15 cellular contexts compared by ENCODE assay signal in genomic region chr2:42495611-42496010, GRCh38. TPM values are rescaled to one million over a fixed set of nuclear protein-coding genes. Genes with fewer than 3 reads are reported as not detected.
DNase-seq lines count a peak whose midpoint lies in the region; ATAC-seq, FAIRE-seq and TF ChIP-seq lines count a peak whose summit lies in the region.
"Had no signal": no experiment of that assay in that cellular context is flagged by ENCODE, and none has a peak within 500 bp of the region (broad histone marks: within the 10 kb centered on the region; RNA-seq: fewer than 3 reads in every experiment).

No MANE protein-coding gene starts in this region.

- H3K4me2 ChIP-seq in H9 (ENCODE audit: insufficient read depth, insufficient read length, low read length) = peak overlapping the region; percentile 45
- peak overlapping the region; percentile 84 for H3K4me2 ChIP-seq in OCI-LY1 (ENCODE audit: low read length)
- peak overlapping the region; percentile 71 to 93 for H3K4me2 ChIP-seq in H1 (ENCODE audit: insufficient read depth in 1 of 2, low read depth in 2 of 2, low read length in 2 of 2)

- no peaks in the 10 kb centered on the region for H3K36me3 ChIP-seq in A673 (ENCODE audit: insufficient read depth, low read length, poor library complexity, severe bottlenecking)
- no peaks in the 10 kb centered on the region for H3K36me3 ChIP-seq in OCI-LY1 (ENCODE audit: insufficient read depth, low read length)
- H3K36me3 ChIP-seq in H1 (ENCODE audit: control insufficient read depth in 2 of 4, insufficient read depth in 4 of 4, low read length in 3 of 4) = peaks cover 0 to 21% (median 0%) of the 10 kb centered on the region in 4 experiments; a peak in 2 of 8 replicates
- H3K36me3 ChIP-seq: esophagus squamous epithelium, lower lobe of right lung had no signal

- WGBS in H9 (ENCODE audit: extremely low coverage, insufficient read length, low lambda C conversion rate) = no CpG with 5 or more reads among the region's 6 CpGs
- WGBS in H1 (ENCODE audit: extremely low coverage in 1 of 2, insufficient coverage in 1 of 2, insufficient read length in 1 of 2, insufficient replicate concordance in 2 of 2, low coverage in 1 of 2, low lambda C conversion rate in 2 of 2, missing lambda C conversion rate in 1 of 2), 2 experiments = 70% methylated on average over 6 of the region's 6 CpGs; no CpG with 5 or more reads in 1 of the 2 experiments

- H3K27me3 ChIP-seq in A673 (replicated peaks; ENCODE audit: insufficient read depth, low read depth, low read length, poor library complexity) (no peaks in the 10 kb centered on the region), H9 (ENCODE audit: insufficient read depth, low read length) (peaks cover 2% of the 10 kb centered on the region; the same call in 1 of the 2 replicates), OCI-LY1 (ENCODE audit: insufficient read depth, low read length) (no peaks in the 10 kb centered on the region), H1 (replicated peaks in 1 of 4; ENCODE audit: control insufficient read depth in 3 of 4, extremely low read depth in 1 of 4, insufficient read depth in 3 of 4, low read length in 3 of 4) (no peaks in the 10 kb centered on the region; a peak in 1 of 7 replicates)

- no peak overlapping the region for H2AK5ac ChIP-seq in H9 (ENCODE audit: insufficient read length, low read length)
- H2AK5ac ChIP-seq in H1 (ENCODE audit: low read depth, low read length) = no peak overlapping the region

- CTCF ChIA-PET in A673 (lab: Charles Lee) = no interaction called here
- CTCF ChIA-PET in H1 (lab: Charles Lee; ENCODE audit: partially characterized antibody) = interaction anchor here (1.0 to 4.2 kb wide), 8 partner anchors 10 to 168 kb away, joined by 3 to 25 read pairs (median 4); no protein-coding TSS in a partner anchor

- H3K4me1 ChIP-seq in A673 (ENCODE audit: insufficient read depth, low read length, poor library complexity, severe bottlenecking) (no peaks in the 10 kb centered on the region), H9 (ENCODE audit: insufficient read depth, low read length) (peaks cover 7% of the 10 kb centered on the region; the same call in 1 of the 2 replicates), OCI-LY1 (ENCODE audit: insufficient read depth, low read length, severe bottlenecking) (peaks cover 50% of the 10 kb centered on the region), H1 (replicated peaks in 1 of 4; ENCODE audit: control insufficient read depth in 3 of 4, insufficient read depth in 4 of 4, low read length in 3 of 4) (peaks cover 2 to 6% (median 5%) of the 10 kb centered on the region in 4 experiments; a peak in 5 of 7 replicates)

- H3K56ac ChIP-seq in H9 (ENCODE audit: insufficient read length, low read depth, low read length) (no peak overlapping the region), H1 (replicated peaks; ENCODE audit: insufficient read length, low read depth, low read length) (no peak overlapping the region)

- intact Hi-C loops in A673 (cut with micrococcal nuclease; ENCODE audit: unreplicated experiment) = loop anchor here (1.0 to 10.0 kb wide), 3 partner anchors 168 to 315 kb away; partner anchors contain the start of gene HAAO

- TSS peak; percentile 30 for BruUV-seq in A673 (replicated peaks; lab: Mats Ljungman, UMichigan)

- H4K8ac ChIP-seq in H9 (replicated peaks; ENCODE audit: insufficient read length, low read depth, low read length) (no peak overlapping the region), H1 (ENCODE audit: extremely low read depth, insufficient read depth, low read length) (no peak overlapping the region)

- no peak overlapping the region for H3K23ac ChIP-seq in H9 (ENCODE audit: insufficient read length, low read depth, low read length)
- H3K23ac ChIP-seq in H1 (ENCODE audit: insufficient read length) = no peak overlapping the region

- no peak overlapping the region for H2AFZ ChIP-seq in H9 (ENCODE audit: low read length)
- 0 out of 2 replicates have a peak overlapping the region, but pooled peaks have one; percentile 14 for H2AFZ ChIP-seq in OCI-LY1 (ENCODE audit: low read length)
- no peak overlapping the region for H2AFZ ChIP-seq in H1 (ENCODE audit: low read length)

- peak; percentile 71 for FAIRE-seq in H1 (lab: Jason Lieb, UNC)
- FAIRE-seq: bronchial epithelial cell had no signal

- peaks cover 40 to 43% of the 10 kb centered on the region in 2 experiments for H3K4me1 Mint-ChIP-seq in H9

- POLR2A ChIA-PET in A673 (lab: Charles Lee; ENCODE audit: low non-redundant PET) (no interaction called here), H1 (lab: Charles Lee; ENCODE audit: partially characterized antibody) (interaction anchor here (0.6 to 1.4 kb wide), 2 partner anchors 19 to 50 kb away, joined by 3 to 5 read pairs; no protein-coding TSS in a partner anchor)

- H3T11ph ChIP-seq in H9 (ENCODE audit: low read length) = no peak overlapping the region

- H3K9me2 ChIP-seq in OCI-LY1 (ENCODE audit: low read depth, low read length) = no peaks in the 10 kb centered on the region

- H3K14ac ChIP-seq in H9 (ENCODE audit: insufficient read depth, low read length) (no peak overlapping the region), H1 (ENCODE audit: insufficient read length) (no peak overlapping the region)

- no peak for TF ChIP-seq EP300 in H1 (IDR thresholded peaks at IDR 0.05; ENCODE audit: borderline replicate concordance in 1 of 2, low read depth in 2 of 2, low read length in 2 of 2)

- no peak for TF ChIP-seq POLR2A in H1 (IDR thresholded peaks at IDR 0.05; ENCODE audit: control extremely low read depth in 1 of 2, low read depth in 2 of 2, low read length in 2 of 2)

- H3K9me3 ChIP-seq in A673 (ENCODE audit: low read depth, low read length, poor library complexity, severe bottlenecking) = no peaks in the 10 kb centered on the region
- H3K9me3 ChIP-seq in H9 (ENCODE audit: control insufficient read depth, low read depth, low read length) = no peaks in the 10 kb centered on the region
- no peaks in the 10 kb centered on the region for H3K9me3 ChIP-seq in OCI-LY1 (ENCODE audit: low read length)
- no peaks in the 10 kb centered on the region for H3K9me3 ChIP-seq in H1 (ENCODE audit: insufficient read depth in 2 of 2, low read depth in 1 of 2, low read length in 1 of 2)
- H3K9me3 ChIP-seq: esophagus squamous epithelium, lower lobe of right lung had no signal

- H3K4ac ChIP-seq in H9 (ENCODE audit: low read depth, low read length) (no peak overlapping the region), H1 (replicated peaks; ENCODE audit: insufficient read length, low read depth, low read length) (no peak overlapping the region)

- H3K4me3 ChIP-seq in A673 (ENCODE audit: low read depth, low read length, poor library complexity, severe bottlenecking) = no peak overlapping the region
- H3K4me3 ChIP-seq in OCI-LY1 (ENCODE audit: low read depth, low read length, poor library complexity, severe bottlenecking) = peak overlapping the region; percentile 68
- H3K4me3 ChIP-seq in H1 (ENCODE audit: extremely low read depth in 1 of 4, insufficient read depth in 2 of 4, low read depth in 3 of 4, low read length in 4 of 4) = peak overlapping the region; percentile 5 to 93 (median 79); a peak in 6 of 8 replicates

- H3K27ac Mint-ChIP-seq in H9 = peak overlapping the region in 2 of 3 experiments; percentile 0 to 8; a peak in 2 of 7 replicates
- H3K27ac Mint-ChIP-seq: activated T-cell treated with anti-CD3 and anti-CD28 coated beads, Interleukin-2, amount 50 U/mL, for 72 hours had no signal

- TF ChIP-seq CTCF in A673 (conservative IDR thresholded peaks at IDR 0.05; ENCODE audit: low read depth, low read length) (no peak), H9 (conservative IDR thresholded peaks at IDR 0.05) (no peak), OCI-LY1 (IDR thresholded peaks at IDR 0.05; ENCODE audit: low read length) (no peak), H1 (IDR thresholded peaks at IDR 0.05; ENCODE audit: control extremely low read depth in 1 of 3, insufficient read depth in 1 of 3, low read depth in 1 of 3, low read length in 3 of 3) (no peak)

- TF ChIP-seq RAD21 in H1 (IDR thresholded peaks at IDR 0.05 in 1 of 2, conservative IDR thresholded peaks at IDR 0.05 in 1 of 2; ENCODE audit: low read depth in 2 of 2, low read length in 2 of 2) = no peak

- H3K9ac ChIP-seq in H9 (ENCODE audit: extremely low read depth, insufficient read length, low read length) = no peak overlapping the region
- H3K9ac ChIP-seq in OCI-LY1 (ENCODE audit: low read length) = peak overlapping the region; percentile 51
- no peak overlapping the region for H3K9ac ChIP-seq in H1 (replicated peaks in 1 of 4; ENCODE audit: extremely low read depth in 1 of 4, low read depth in 3 of 4, low read length in 3 of 4)

- H2BK120ac ChIP-seq in H9 (ENCODE audit: low read depth, low read length, poor library complexity, severe bottlenecking) (no peak overlapping the region), H1 (replicated peaks; ENCODE audit: low read depth, low read length) (no peak overlapping the region)

- peaks cover 16% of the 10 kb centered on the region for H3K27me3 Mint-ChIP-seq in H9 (ENCODE audit: low read depth)

- no peaks in the 10 kb centered on the region for H3K79me1 ChIP-seq in H9 (ENCODE audit: insufficient read depth, low read depth, low read length, poor library complexity, severe bottlenecking)
- H3K79me1 ChIP-seq in H1 (ENCODE audit: low read depth, low read length) = no peaks in the 10 kb centered on the region

- peaks cover under 1 to 17% (median 4%) of the 10 kb centered on the region in 3 experiments; a peak in 5 of 7 replicates for H3K36me3 Mint-ChIP-seq in H9 (ENCODE audit: insufficient read depth in 1 of 3, low read depth in 3 of 3)

- H2BK5ac ChIP-seq in H9 (ENCODE audit: insufficient read length, low read length) (no peak overlapping the region), H1 (ENCODE audit: low read depth, low read length) (peak overlapping the region; percentile 63; the same call in 1 of the 2 replicates)

- H2BK15ac ChIP-seq in H9 (ENCODE audit: low read depth, low read length) (no peak overlapping the region), H1 (ENCODE audit: low read length) (no peak overlapping the region)

- peak overlapping the region; percentile 1 to 96 for H3K4me3 Mint-ChIP-seq in H9

- no peaks in the 10 kb centered on the region for H4K20me1 ChIP-seq in H9 (ENCODE audit: control insufficient read depth, insufficient read depth, insufficient read length)
- no peaks in the 10 kb centered on the region for H4K20me1 ChIP-seq in OCI-LY1 (ENCODE audit: insufficient read depth, low read length)
- peaks cover 7 to 14% of the 10 kb centered on the region in 2 experiments for H4K20me1 ChIP-seq in H1 (replicated peaks in 1 of 2; ENCODE audit: control insufficient read depth in 1 of 2, insufficient read depth in 2 of 2, low read length in 2 of 2)

- no peak overlapping the region for H2BK12ac ChIP-seq in H9 (ENCODE audit: insufficient read length, low read depth, low read length)
- H2BK12ac ChIP-seq in H1 (ENCODE audit: low read depth, low read length) = peak overlapping the region; percentile 72

- no peak overlapping the region for H3K18ac ChIP-seq in H9 (ENCODE audit: insufficient read length, low read depth, low read length)
- H3K18ac ChIP-seq in H1 (ENCODE audit: extremely low read depth, low read length) = peak overlapping the region; percentile 39; the same call in 1 of the 2 replicates

- H3K9me3 Mint-ChIP-seq in H9 = no peaks in the 10 kb centered on the region; a peak in 1 of 5 replicates
- H3K9me3 Mint-ChIP-seq: activated T-cell treated with anti-CD3 and anti-CD28 coated beads, Interleukin-2, amount 50 U/mL, for 72 hours had no signal

- H3K23me2 ChIP-seq in H9 (ENCODE audit: insufficient read length, low read depth, low read length, poor library complexity, severe bottlenecking) (peaks cover 23% of the 10 kb centered on the region), H1 (ENCODE audit: low read depth, low read length) (peaks cover 32% of the 10 kb centered on the region)

- no peak overlapping the region for H4K5ac ChIP-seq in H9 (ENCODE audit: insufficient read length, low read depth, low read length)
- H4K5ac ChIP-seq in H1 (ENCODE audit: insufficient read length, low read depth, low read length) = peak overlapping the region; percentile 82

- H3K79me2 ChIP-seq in H9 (ENCODE audit: insufficient read depth, low read length) (peaks cover 2% of the 10 kb centered on the region; the same call in 1 of the 2 replicates), OCI-LY1 (ENCODE audit: insufficient read depth, low read length) (no peaks in the 10 kb centered on the region), H1 (ENCODE audit: control insufficient read depth in 1 of 2, insufficient read depth in 2 of 2, low read length in 2 of 2) (peaks cover 21 to 38% of the 10 kb centered on the region in 2 experiments)

- ATAC-seq in GM21515 (IDR thresholded peaks at IDR 0.05; ENCODE audit: unreplicated experiment) = no peak

- peaks cover 8% of the 10 kb centered on the region; the same call in 1 of the 2 replicates for H3F3A ChIP-seq in OCI-LY1 (ENCODE audit: insufficient read depth, low read length)

- DNase-seq in A673 (ENCODE audit: low spot score) (no peak), H9 (no peak), H1 (ENCODE audit: low read depth in 1 of 2, low spot score in 2 of 2) (no peak), midbrain (lab: John Stamatoyannopoulos, UW) (no peak), SIG-M5 (lab: John Stamatoyannopoulos, UW) (no peak), epidermal melanocyte (ENCODE audit: insufficient read length, low spot score) (no peak)
- DNase-seq: esophagus squamous epithelium, GF-D8 had no signal

- no peak overlapping the region for H3K27ac ChIP-seq in A673 (ENCODE audit: low read depth, low read length, poor library complexity, severe bottlenecking)
- no peak overlapping the region for H3K27ac ChIP-seq in H9 (ENCODE audit: insufficient read length, low read depth, low read length)
- peak overlapping the region; percentile 34 for H3K27ac ChIP-seq in OCI-LY1 (ENCODE audit: low read depth, low read length, poor library complexity, severe bottlenecking)
- H3K27ac ChIP-seq in H1 (ENCODE audit: low read depth, low read length) = no peak overlapping the region
- H3K27ac ChIP-seq: HL-60, lower lobe of right lung had no signal

- H4K91ac ChIP-seq in H9 (ENCODE audit: insufficient read length, low read depth, low read length) (no peak overlapping the region), H1 (replicated peaks; ENCODE audit: insufficient read length, low read length) (peak overlapping the region; percentile 6)

- H2BK20ac ChIP-seq in H9 (ENCODE audit: low read depth, low read length, poor library complexity, severe bottlenecking) (no peak overlapping the region), H1 (ENCODE audit: low read length) (peak overlapping the region; percentile 88)

RNA-seq across cellular contexts. Expression of gene KCNG3, which starts 1.8 kb away (rescaled TPM):
- total RNA-seq in A673 (2021) = 1.5 and 1.7 TPM in 2 replicates
- 16.5 and 17.0 TPM in 2 replicates for total RNA-seq in H9 (2021)
- 21.3 and 22.3 TPM in 2 replicates for total RNA-seq in H1 (2021; fragmentation: NEBNext Ultra II Directional; extraction: Animal tissue kit (Norgen Biotek cat#: 25700))
- 7.8 and 8.1 TPM in 2 replicates for polyA plus RNA-seq in H1 (2011; rRNA removed)
- polyA plus RNA-seq in H1 (2011; cell fraction: cytosol; rRNA removed) = 9.0 TPM
- polyA plus RNA-seq in H1 (2011; cell fraction: nucleus; rRNA removed) = 8.7 TPM
- 3.8 to 5.6 TPM (median 4.6 TPM) in 4 replicates for polyA plus RNA-seq in H1 (2012, experiment 1 of 2)
- polyA plus RNA-seq in H1 (2012, experiment 2 of 2) = 0.76 TPM
- polyA plus RNA-seq in H1 (2013, experiment 1 of 2) = 3.3 TPM
- 3.3 TPM for polyA plus RNA-seq in H1 (2013, experiment 2 of 2)
- polyA minus RNA-seq in H1 (2011; rRNA and poly(A)+ RNA removed) = 27.2 and 35.7 TPM in 2 replicates
- 33.7 TPM for polyA minus RNA-seq in H1 (2011; cell fraction: cytosol; rRNA and poly(A)+ RNA removed)
- 59.9 TPM for polyA minus RNA-seq in H1 (2011; cell fraction: nucleus; rRNA and poly(A)+ RNA removed)
- total RNA-seq: bronchial epithelial cell, dermis blood vessel endothelial cell had no signal
